22 cellular contexts compared by ENCODE assay signal in genomic region chr11:119711476-119711875, GRCh38. TPM values are rescaled to one million over a fixed set of nuclear protein-coding genes. Genes with fewer than 3 reads are reported as not detected.
DNase-seq lines count a peak whose midpoint lies in the region; ATAC-seq and TF ChIP-seq lines count a peak whose summit lies in the region.
"Had no signal": no experiment of that assay in that cellular context is flagged by ENCODE, and none has a peak within 500 bp of the region (broad histone marks: within the 10 kb centered on the region; RNA-seq: fewer than 3 reads in every experiment).

No MANE protein-coding gene starts in this region.

- TF ChIP-seq CTCF in dorsolateral prefrontal cortex (IDR thresholded peaks at IDR 0.05 in 54 of 56, conservative IDR thresholded peaks at IDR 0.05 in 2 of 56; ENCODE audit: low read depth in 1 of 56, partially characterized antibody in 56 of 56) (no peak), neural crest cell (conservative IDR thresholded peaks at IDR 0.05) (no peak), H9 (conservative IDR thresholded peaks at IDR 0.05) (no peak), ascending aorta (IDR thresholded peaks at IDR 0.05) (no peak)

- no peak overlapping the region for H2BK120ac ChIP-seq in H9 (ENCODE audit: low read depth, low read length, poor library complexity, severe bottlenecking)

- H3K27me3 ChIP-seq in dorsolateral prefrontal cortex (no peaks in the 10 kb centered on the region), H9 (ENCODE audit: insufficient read depth, low read length) (no peaks in the 10 kb centered on the region), ascending aorta (no peaks in the 10 kb centered on the region)

- no CpG with 5 or more reads among the region's 4 CpGs for WGBS in H9 (ENCODE audit: extremely low coverage, insufficient read length, low lambda C conversion rate)

- H3K4me2 ChIP-seq in H9 (ENCODE audit: insufficient read depth, insufficient read length, low read length) = no peak overlapping the region
- H3K4me2 ChIP-seq: PC-9 had no signal

- intact Hi-C loops in Right ventricle myocardium inferior (cut with DNase I) = no loop called here
- intact Hi-C loops in left cardiac atrium (cut with DNase I) = no loop called here
- intact Hi-C loops in dorsolateral prefrontal cortex (cut with DNase I) = no loop called here
- intact Hi-C loops in posterior vena cava (cut with DNase I) = no loop called here
- intact Hi-C loops in ascending aorta (cut with DNase I) = no loop called here

- H3K18ac ChIP-seq in H9 (ENCODE audit: insufficient read length, low read depth, low read length) = no peak overlapping the region

- H3K23ac ChIP-seq in H9 (ENCODE audit: insufficient read length, low read depth, low read length) = no peak overlapping the region

- H3K4me1 Mint-ChIP-seq in neural crest cell = peaks cover 49% of the 10 kb centered on the region
- peaks cover 68 to 81% of the 10 kb centered on the region in 2 experiments for H3K4me1 Mint-ChIP-seq in H9

- no peak overlapping the region for H3K14ac ChIP-seq in H9 (ENCODE audit: insufficient read depth, low read length)

- H3K79me1 ChIP-seq in H9 (ENCODE audit: insufficient read depth, low read depth, low read length, poor library complexity, severe bottlenecking) = peaks cover 24% of the 10 kb centered on the region

- H2AK5ac ChIP-seq in H9 (ENCODE audit: insufficient read length, low read length) = no peak overlapping the region

- H3K4me3 Mint-ChIP-seq in neural crest cell (no peak overlapping the region), H9 (no peak overlapping the region)
- H3K4me3 Mint-ChIP-seq: CD8-positive, alpha-beta T cell had no signal

- H3K56ac ChIP-seq in H9 (ENCODE audit: insufficient read length, low read depth, low read length) = no peak overlapping the region

- H3K4me1 ChIP-seq in H9 (ENCODE audit: insufficient read depth, low read length) (peaks cover 4% of the 10 kb centered on the region; the same call in 1 of the 2 replicates), ascending aorta (no peaks in the 10 kb centered on the region)

- no peak overlapping the region for H3K4ac ChIP-seq in H9 (ENCODE audit: low read depth, low read length)

- no peak overlapping the region for H2BK20ac ChIP-seq in H9 (ENCODE audit: low read depth, low read length, poor library complexity, severe bottlenecking)

- no peaks in the 10 kb centered on the region for H3K36me3 Mint-ChIP-seq in neural crest cell (ENCODE audit: low read depth)
- H3K36me3 Mint-ChIP-seq in H9 (ENCODE audit: insufficient read depth in 1 of 3, low read depth in 3 of 3) = peaks cover 0 to 16% (median 7%) of the 10 kb centered on the region in 3 experiments; a peak in 4 of 7 replicates
- H3K36me3 Mint-ChIP-seq: CD8-positive, alpha-beta T cell had no signal

- H2BK12ac ChIP-seq in H9 (ENCODE audit: insufficient read length, low read depth, low read length) = no peak overlapping the region

- no peak overlapping the region for H3K9ac ChIP-seq in H9 (ENCODE audit: extremely low read depth, insufficient read length, low read length)

- H4K5ac ChIP-seq in H9 (ENCODE audit: insufficient read length, low read depth, low read length) = no peak overlapping the region

- H3K23me2 ChIP-seq in H9 (ENCODE audit: insufficient read length, low read depth, low read length, poor library complexity, severe bottlenecking) = no peaks in the 10 kb centered on the region

- no peaks in the 10 kb centered on the region for H3K36me3 ChIP-seq in ascending aorta

- peak; percentile 0 for DNase-seq in Right ventricle myocardium inferior (ENCODE audit: missing footprints)
- no peak for DNase-seq in left cardiac atrium
- DNase-seq in dorsolateral prefrontal cortex = no peak
- no peak for DNase-seq in neural crest cell (ENCODE audit: low read depth, low spot score)
- DNase-seq in H9 = no peak
- DNase-seq in posterior vena cava (ENCODE audit: low spot score) = no peak
- DNase-seq in ascending aorta (ENCODE audit: low spot score in 2 of 2) = no peak
- DNase-seq: ACHN; C1 segment of cervical spinal cord; Calu3; CD8-positive, alpha-beta T cell; DMS153; NCI-H1092; NCI-H1436; NCI-H1930; NCI-H748 treated with DMSO at 0.1 percent for 48 hours; PC-9; RPMI8226 had no signal

- H3K27ac ChIP-seq in dorsolateral prefrontal cortex = peak overlapping the region in 38 of 59 donors; percentile 6 to 78 (median 54)
- no peak overlapping the region for H3K27ac ChIP-seq in H9 (ENCODE audit: insufficient read length, low read depth, low read length)
- H3K27ac ChIP-seq in ascending aorta = no peak overlapping the region
- H3K27ac ChIP-seq: 22Rv1, PC-9 had no signal

- H3K27me3 Mint-ChIP-seq in neural crest cell (ENCODE audit: low read depth) = no peaks in the 10 kb centered on the region
- H3K27me3 Mint-ChIP-seq in H9 (ENCODE audit: low read depth) = no peaks in the 10 kb centered on the region; the same call in none of the 2 replicates

- peaks cover 25% of the 10 kb centered on the region; the same call in 1 of the 2 replicates for H3K79me2 ChIP-seq in H9 (ENCODE audit: insufficient read depth, low read length)

- H2AFZ ChIP-seq in H9 (ENCODE audit: low read length) = no peak overlapping the region
- H2AFZ ChIP-seq: PC-9 had no signal

- no peak overlapping the region for H4K91ac ChIP-seq in H9 (ENCODE audit: insufficient read length, low read depth, low read length)

- ATAC-seq in Right ventricle myocardium inferior (no peak), left cardiac atrium (no peak), GM21723 (IDR thresholded peaks at IDR 0.05; ENCODE audit: unreplicated experiment) (no peak)
- ATAC-seq: CD8-positive, alpha-beta T cell; K562; SK-N-SH treated with all-trans-retinoic acid at 6 μM for 48 hours had no signal

- no peak overlapping the region for H2BK15ac ChIP-seq in H9 (ENCODE audit: low read depth, low read length)

- no peak overlapping the region for H3T11ph ChIP-seq in H9 (ENCODE audit: low read length)

- no peaks in the 10 kb centered on the region for H3K9me3 ChIP-seq in H9 (ENCODE audit: control insufficient read depth, low read depth, low read length)
- no peaks in the 10 kb centered on the region for H3K9me3 ChIP-seq in ascending aorta

- H4K20me1 ChIP-seq in H9 (ENCODE audit: control insufficient read depth, insufficient read depth, insufficient read length) = peaks cover 3% of the 10 kb centered on the region

- no peak overlapping the region for H3K4me3 ChIP-seq in dorsolateral prefrontal cortex
- no peak overlapping the region for H3K4me3 ChIP-seq in ascending aorta
- H3K4me3 ChIP-seq: K562, PC-9 had no signal

- H3K27ac Mint-ChIP-seq in neural crest cell (ENCODE audit: unreplicated experiment) (peak overlapping the region; percentile 89), H9 (no peak overlapping the region; a peak in 2 of 7 replicates)
- H3K27ac Mint-ChIP-seq: CD8-positive, alpha-beta T cell had no signal

- H4K8ac ChIP-seq in H9 (replicated peaks; ENCODE audit: insufficient read length, low read depth, low read length) = no peak overlapping the region

- H3K9me3 Mint-ChIP-seq in neural crest cell (no peaks in the 10 kb centered on the region), H9 (no peaks in the 10 kb centered on the region)
- H3K9me3 Mint-ChIP-seq: CD8-positive, alpha-beta T cell had no signal

- H2BK5ac ChIP-seq in H9 (ENCODE audit: insufficient read length, low read length) = no peak overlapping the region

RNA-seq across cellular contexts. Expression of gene NECTIN1, which starts 17.5 kb away (rescaled TPM):
- total RNA-seq in Right ventricle myocardium inferior (20.0 TPM), left cardiac atrium (1 to 10 TPM; 6.6 to 8.8 TPM), dorsolateral prefrontal cortex (100 to 1,000 TPM in 6 of 120 experiments, 10 to 100 TPM in 114; 45.3 to 136 (median 78.1) TPM), neural crest cell (44.6 and 49.2 TPM in 2 replicates), H9 (2021) (113 and 121 TPM in 2 replicates), posterior vena cava (10 to 100 TPM; 10.6 to 11.4 TPM), ascending aorta (1.6 TPM)

Comparison
In these comparisons a context has a peak if more than half of its experiments do, and no peak if none do; other contexts are left out.
1. H3K27ac ChIP-seq: peak in dorsolateral prefrontal cortex (38 of 59); none in H9 (single experiment) and ascending aorta (0 of 2).